ENCODE assay signal across 12 cellular contexts in genomic region chr3:44969170-44969569, GRCh38. TPM values are rescaled to one million over a fixed set of nuclear protein-coding genes. Genes with fewer than 3 reads are reported as not detected.
DNase-seq lines count a peak whose midpoint lies in the region; ATAC-seq and TF ChIP-seq lines count a peak whose summit lies in the region.
"Had no signal": no experiment of that assay in that cellular context is flagged by ENCODE, and none has a peak within 500 bp of the region (broad histone marks: within the 10 kb centered on the region; RNA-seq: fewer than 3 reads in every experiment).

No MANE protein-coding gene starts in this region.

- H3K27ac Mint-ChIP-seq in activated naive CD8-positive, alpha-beta T cell: peak overlapping the region; percentile 5
- H3K27ac Mint-ChIP-seq in activated naive CD8-positive, alpha-beta T cell treated with anti-CD3 and anti-CD28 coated beads, Interleukin-2, amount 50 U/mL, for 24 hours: no peak overlapping the region
- H3K27ac Mint-ChIP-seq in activated CD8-positive, alpha-beta T cell treated with anti-CD3 and anti-CD28 coated beads for 36 hours: peak overlapping the region; percentile 32

- no peak overlapping the region for H2AFZ ChIP-seq in GM23248

- H3K4me1 ChIP-seq in stomach (peaks cover 0 to 87% (median 24%) of the 10 kb centered on the region in 4 donors), GM23248 (ENCODE audit: insufficient read depth) (no peaks in the 10 kb centered on the region)

- CTCF ChIA-PET in activated CD8-positive, alpha-beta T cell treated with anti-CD3 and anti-CD28 coated beads for 36 hours (lab: Charles Lee): interaction anchor here (1.0 kb wide), 1 partner anchor 15 kb away, joined by 3 read pairs; no protein-coding TSS in a partner anchor

- 35 to 70% (median 63%) methylated on average over 1 of the region's 1 CpG for WGBS in stomach, 5 donors
- 89 to 98% methylated on average over 1 of the region's 1 CpG for WGBS in GM23248 (ENCODE audit: low coverage in 1 of 2, low lambda C conversion rate in 2 of 2, missing lambda C conversion rate in 2 of 2), 2 experiments

- in situ Hi-C loops in GM23248 (cut with MboI): no loop called here

- H3K4me1 Mint-ChIP-seq in activated naive CD8-positive, alpha-beta T cell (ENCODE audit: low read depth): peaks cover 63% of the 10 kb centered on the region
- H3K4me1 Mint-ChIP-seq in activated naive CD8-positive, alpha-beta T cell treated with anti-CD3 and anti-CD28 coated beads, Interleukin-2, amount 50 U/mL, for 24 hours: peaks cover 57% of the 10 kb centered on the region
- H3K4me1 Mint-ChIP-seq in activated CD8-positive, alpha-beta T cell treated with anti-CD3 and anti-CD28 coated beads for 36 hours (ENCODE audit: low read depth): peaks cover 69% of the 10 kb centered on the region

- TF ChIP-seq CTCF in activated CD8-positive, alpha-beta T cell treated with anti-CD3 and anti-CD28 coated beads for 36 hours (IDR thresholded peaks at IDR 0.05): no peak
- TF ChIP-seq CTCF in stomach (IDR thresholded peaks at IDR 0.05): no peak

- no peaks in the 10 kb centered on the region; the same call in 1 of the 2 replicates for H4K20me1 ChIP-seq in GM23248 (ENCODE audit: insufficient read depth)

- H3K79me2 ChIP-seq in GM23248 (ENCODE audit: insufficient read depth): peaks cover 98% of the 10 kb centered on the region

- H3K9me3 ChIP-seq in stomach (no peaks in the 10 kb centered on the region), GM23248 (ENCODE audit: low read depth) (no peaks in the 10 kb centered on the region)

- POLR2A ChIA-PET in activated CD8-positive, alpha-beta T cell treated with anti-CD3 and anti-CD28 coated beads for 36 hours (lab: Charles Lee): interaction anchor here (0.6 to 0.7 kb wide), 2 partner anchors 14 to 416 kb away, joined by 3 read pairs; no protein-coding TSS in a partner anchor

- no peak overlapping the region for H3K9ac ChIP-seq in GM23248

- ATAC-seq in activated naive CD8-positive, alpha-beta T cell treated with anti-CD3 and anti-CD28 coated beads, Interleukin-2, amount 50 U/mL, for 24 hours: no peak
- ATAC-seq in activated CD8-positive, alpha-beta T cell treated with anti-CD3 and anti-CD28 coated beads for 36 hours: peak; percentile 46
- ATAC-seq in HG03520 (IDR thresholded peaks at IDR 0.05; ENCODE audit: unreplicated experiment): no peak

- no peaks in the 10 kb centered on the region for H3K27me3 ChIP-seq in stomach
- no peaks in the 10 kb centered on the region for H3K27me3 ChIP-seq in GM23248 (replicated peaks; ENCODE audit: insufficient read depth)

- no peak for TF ChIP-seq EP300 in stomach (IDR thresholded peaks at IDR 0.05)

- H3K4me2 ChIP-seq in GM23248 (ENCODE audit: unreplicated experiment): no peak overlapping the region

- intact Hi-C loops in activated CD8-positive, alpha-beta T cell treated with anti-CD3 and anti-CD28 coated beads for 36 hours (cut with micrococcal nuclease): no loop called here
- intact Hi-C loops in stomach (cut with DNase I; ENCODE audit: low total_unique reads): no loop called here

- H3K9me3 Mint-ChIP-seq in activated naive CD8-positive, alpha-beta T cell (ENCODE audit: low read depth): no peaks in the 10 kb centered on the region
- no peaks in the 10 kb centered on the region for H3K9me3 Mint-ChIP-seq in activated naive CD8-positive, alpha-beta T cell treated with anti-CD3 and anti-CD28 coated beads, Interleukin-2, amount 50 U/mL, for 24 hours
- H3K9me3 Mint-ChIP-seq in activated CD8-positive, alpha-beta T cell treated with anti-CD3 and anti-CD28 coated beads for 36 hours: no peaks in the 10 kb centered on the region

- H3F3A ChIP-seq in GM23248 (ENCODE audit: insufficient read depth): no peaks in the 10 kb centered on the region

- H3K4me3 Mint-ChIP-seq in activated naive CD8-positive, alpha-beta T cell: no peak overlapping the region
- no peak overlapping the region for H3K4me3 Mint-ChIP-seq in activated naive CD8-positive, alpha-beta T cell treated with anti-CD3 and anti-CD28 coated beads, Interleukin-2, amount 50 U/mL, for 24 hours
- H3K4me3 Mint-ChIP-seq in activated CD8-positive, alpha-beta T cell treated with anti-CD3 and anti-CD28 coated beads for 36 hours: no peak overlapping the region

- TF ChIP-seq POLR2A in stomach (IDR thresholded peaks at IDR 0.05): no peak

- no peak overlapping the region for H3K4me3 ChIP-seq in stomach
- H3K4me3 ChIP-seq in GM23248: no peak overlapping the region

- H3K27ac ChIP-seq in stomach (peak overlapping the region in 2 of 5 donors; percentile 36 to 80), GM23248 (no peak overlapping the region)

- H3K36me3 Mint-ChIP-seq in activated naive CD8-positive, alpha-beta T cell: peaks cover 3% of the 10 kb centered on the region
- peaks cover 2% of the 10 kb centered on the region for H3K36me3 Mint-ChIP-seq in activated naive CD8-positive, alpha-beta T cell treated with anti-CD3 and anti-CD28 coated beads, Interleukin-2, amount 50 U/mL, for 24 hours (ENCODE audit: low read depth)
- H3K36me3 Mint-ChIP-seq in activated CD8-positive, alpha-beta T cell treated with anti-CD3 and anti-CD28 coated beads for 36 hours (ENCODE audit: low read depth): peaks cover 3% of the 10 kb centered on the region

- no peaks in the 10 kb centered on the region for H3K9me2 ChIP-seq in GM23248 (ENCODE audit: insufficient read depth)

- DNase-seq in activated naive CD8-positive, alpha-beta T cell treated with anti-CD3 and anti-CD28 coated beads, Interleukin-2, amount 50 U/mL, for 24 hours: no peak
- DNase-seq in NOMO-1 (lab: John Stamatoyannopoulos, UW; ENCODE audit: unreplicated experiment in 2 of 2) (peak; percentile 71 to 86), stomach (peak; percentile 19), NCI-H146 treated with DMSO at 0.1 percent for 48 hours (lab: John Stamatoyannopoulos, UW; ENCODE audit: unreplicated experiment) (no peak), GM23248 (no peak)
- no peak for DNase-seq in activated CD8-positive, alpha-beta T cell treated with anti-CD3 and anti-CD28 coated beads for 36 hours
- DNase-seq: ACHN, NCI-H748 treated with DMSO at 0.1 percent for 48 hours, small intestine had no signal

- H3K27me3 Mint-ChIP-seq in activated naive CD8-positive, alpha-beta T cell: no peaks in the 10 kb centered on the region
- H3K27me3 Mint-ChIP-seq in activated naive CD8-positive, alpha-beta T cell treated with anti-CD3 and anti-CD28 coated beads, Interleukin-2, amount 50 U/mL, for 24 hours: no peaks in the 10 kb centered on the region
- no peaks in the 10 kb centered on the region for H3K27me3 Mint-ChIP-seq in activated CD8-positive, alpha-beta T cell treated with anti-CD3 and anti-CD28 coated beads for 36 hours

- no peaks in the 10 kb centered on the region for H3K36me3 ChIP-seq in stomach
- H3K36me3 ChIP-seq in GM23248 (ENCODE audit: low read depth): no peaks in the 10 kb centered on the region

RNA-seq across cellular contexts. Expression of gene ZDHHC3, which starts 6.8 kb away (rescaled TPM):
- total RNA-seq in activated CD8-positive, alpha-beta T cell treated with anti-CD3 and anti-CD28 coated beads for 36 hours: 10 to 100 TPM; 28.6 to 36.0 TPM
- 100 to 1,000 TPM in 1 of 5 donors, 10 to 100 TPM in 4; 77.2 to 140 (median 78.8) TPM for total RNA-seq in stomach
- polyA plus RNA-seq in stomach: 10 to 100 TPM; 29.8 to 60.2 (median 33.7) TPM
- total RNA-seq in GM23248 (2014; rRNA removed; shearing (Covaris generic)): 76.2 and 89.5 TPM in 2 replicates
- 48.7 and 48.9 TPM in 2 replicates for polyA plus RNA-seq in GM23248 (2016; fragmentation: Nextera tagmentation; extraction: Ambion mirVana)

RNA-seq across cellular contexts. Expression of gene EXOSC7, which starts 6.9 kb away (rescaled TPM):
- total RNA-seq in activated CD8-positive, alpha-beta T cell treated with anti-CD3 and anti-CD28 coated beads for 36 hours: 10 to 100 TPM; 79.8 to 80.7 TPM
- total RNA-seq in stomach: 10 to 100 TPM; 29.5 to 57.4 (median 45.5) TPM
- polyA plus RNA-seq in stomach (10 to 100 TPM; 34.9 to 46.2 (median 39.7) TPM), GM23248 (2016; fragmentation: Nextera tagmentation; extraction: Ambion mirVana) (49.1 and 53.5 TPM in 2 replicates)
- 31.1 and 60.7 TPM in 2 replicates for total RNA-seq in GM23248 (2014; rRNA removed; shearing (Covaris generic))

RNA-seq across cellular contexts. Expression of gene CLEC3B, which starts 56.9 kb away (rescaled TPM):
- not detected for total RNA-seq in activated CD8-positive, alpha-beta T cell treated with anti-CD3 and anti-CD28 coated beads for 36 hours
- total RNA-seq in stomach: 100 to 1,000 TPM in 1 of 5 donors, 10 to 100 TPM in 2, not detected in 2; 25.4 to 199 (median 73.6) TPM
- polyA plus RNA-seq in stomach (10 to 100 TPM; 16.7 to 29.7 (median 24.0) TPM), GM23248 (2016; fragmentation: Nextera tagmentation; extraction: Ambion mirVana) (48.8 and 49.5 TPM in 2 replicates)
- 42.1 and 45.4 TPM in 2 replicates for total RNA-seq in GM23248 (2014; rRNA removed; shearing (Covaris generic))
- total RNA-seq: epithelial cell of proximal tubule had no signal

Comparison
In these comparisons a context has a peak if more than half of its experiments do, and no peak if none do; other contexts are left out.
1. DNase-seq: peak in NOMO-1 (2 of 2) and stomach (single experiment); none in activated naive CD8-positive, alpha-beta T cell treated with anti-CD3 and anti-CD28 coated beads, Interleukin-2, amount 50 U/mL, for 24 hours (single experiment), activated CD8-positive, alpha-beta T cell treated with anti-CD3 and anti-CD28 coated beads for 36 hours (single experiment), NCI-H146 treated with DMSO at 0.1 percent for 48 hours (single experiment) and GM23248 (single experiment).